8 cellular contexts compared by ENCODE assay signal in the genomic region with DNA sequence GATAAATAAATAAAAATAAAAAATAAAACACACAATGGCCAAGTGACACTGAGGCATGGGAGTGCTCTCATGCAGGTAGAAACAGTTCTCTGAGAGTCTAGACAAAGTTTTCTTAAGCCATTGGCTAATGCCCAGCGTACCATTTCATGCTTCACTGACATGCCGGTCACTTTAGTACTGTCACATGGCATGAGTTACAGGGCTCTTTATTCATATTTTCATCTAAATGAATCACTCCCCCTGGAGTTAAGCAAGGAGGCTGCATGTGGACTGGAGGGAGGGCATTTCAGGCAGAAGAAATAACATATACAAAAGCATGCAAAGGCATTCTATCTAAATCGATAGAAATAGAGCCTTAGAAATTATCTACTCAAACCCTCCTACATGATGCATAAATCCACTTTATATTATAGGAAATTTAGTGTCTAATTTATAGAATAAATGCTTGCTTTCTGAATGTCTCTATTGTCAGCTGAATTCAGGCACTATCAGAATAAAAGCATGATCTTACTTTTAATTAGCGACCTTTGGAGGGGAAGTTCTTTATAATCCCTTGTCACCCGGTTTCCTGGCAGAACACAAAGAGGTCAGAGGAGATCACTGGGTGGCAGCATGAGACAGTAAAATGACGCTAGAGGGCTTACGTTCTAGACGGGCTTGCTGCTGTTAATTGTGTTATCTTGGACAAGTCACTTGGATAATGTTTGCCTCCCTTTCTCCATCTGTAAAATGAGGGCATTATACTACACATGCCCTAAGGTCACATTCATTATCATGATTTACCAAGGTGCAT. TPM values are rescaled to one million over a fixed set of nuclear protein-coding genes. Genes with fewer than 3 reads are reported as not detected.
DNase-seq lines count a peak whose midpoint lies in the region; TF ChIP-seq lines count a peak whose summit lies in the region.

No MANE protein-coding gene starts in this region.

- H3K4me2 ChIP-seq in OCI-LY3 (ENCODE audit: low read length), result 0 out of 2 replicates have a peak overlapping the region, but pooled peaks have one; percentile 9
- H3K4me2 ChIP-seq in fibroblast of lung (ENCODE audit: extremely low read depth, insufficient read depth, low read length), result no peak overlapping the region

- H3K27me3 Mint-ChIP-seq in CD4-positive, alpha-beta memory T cell, result peaks cover 1 to 15% of the 10 kb centered on the region in 2 donors

- peak in 1 of 2 donors; percentile 15 for DNase-seq in fibroblast of lung (ENCODE audit: low read depth in 2 of 2)
- DNase-seq in CD4-positive, alpha-beta memory T cell, result no peak
- DNase-seq in activated effector memory CD4-positive, alpha-beta T cell treated with Interleukin-2 at 50 U/mL for 16 hours, result no peak
- no peak for DNase-seq in NCI-H2196 (lab: John Stamatoyannopoulos, UW; ENCODE audit: unreplicated experiment)
- no peak for DNase-seq in posterior vena cava (ENCODE audit: low spot score)

- H4K20me1 ChIP-seq in OCI-LY3 (ENCODE audit: insufficient read depth, low read length) (no peaks in the 10 kb centered on the region), fibroblast of lung (ENCODE audit: control insufficient read depth, extremely low read depth, insufficient read depth, low read length) (no peaks in the 10 kb centered on the region)

- POLR2A ChIA-PET in CD4-positive, alpha-beta memory T cell (lab: Charles Lee; ENCODE audit: partially characterized antibody), result no interaction called here

- no peaks in the 10 kb centered on the region for H3K4me1 Mint-ChIP-seq in CD4-positive, alpha-beta memory T cell

- H2AFZ ChIP-seq in OCI-LY3 (ENCODE audit: low read depth, low read length), result no peak overlapping the region
- no peak overlapping the region for H2AFZ ChIP-seq in fibroblast of lung (ENCODE audit: low read length)

- H3K4me3 ChIP-seq in OCI-LY3 (ENCODE audit: low read length) (no peak overlapping the region), fibroblast of lung (replicated peaks in 1 of 4; ENCODE audit: control extremely low read depth in 1 of 4, insufficient read depth in 1 of 4, low read depth in 3 of 4, low read length in 4 of 4) (no peak overlapping the region)
- no peak overlapping the region for H3K4me3 ChIP-seq in CD4-positive, alpha-beta memory T cell (ENCODE audit: low read length in 2 of 2)

- no peaks in the 10 kb centered on the region for H3K9me3 Mint-ChIP-seq in CD4-positive, alpha-beta memory T cell

- H3K36me3 ChIP-seq in OCI-LY3 (replicated peaks; ENCODE audit: low read depth, low read length), result no peaks in the 10 kb centered on the region
- no peaks in the 10 kb centered on the region for H3K36me3 ChIP-seq in fibroblast of lung (ENCODE audit: control insufficient read depth, insufficient read depth, low read length)
- no peaks in the 10 kb centered on the region for H3K36me3 ChIP-seq in CD4-positive, alpha-beta memory T cell (ENCODE audit: insufficient read depth, low read length)

- H3K27ac ChIP-seq in 22Rv1 (no peak overlapping the region), OCI-LY3 (ENCODE audit: low read length) (no peak overlapping the region), fibroblast of lung (ENCODE audit: insufficient read depth, low read length) (no peak overlapping the region)
- no peak overlapping the region for H3K27ac ChIP-seq in CD4-positive, alpha-beta memory T cell (ENCODE audit: low read depth, low read length)

- no peak overlapping the region for H3K27ac Mint-ChIP-seq in CD4-positive, alpha-beta memory T cell

- H3K9me3 ChIP-seq in OCI-LY3 (ENCODE audit: insufficient read depth, low read length) (no peaks in the 10 kb centered on the region), fibroblast of lung (ENCODE audit: control insufficient read depth, insufficient read depth, low read depth, low read length) (no peaks in the 10 kb centered on the region)
- H3K9me3 ChIP-seq in CD4-positive, alpha-beta memory T cell (ENCODE audit: control insufficient read depth in 1 of 2, low read length in 2 of 2), result no peaks in the 10 kb centered on the region

- TF ChIP-seq CTCF in 22Rv1 (IDR thresholded peaks at IDR 0.05) (peak; percentile 27; the same call in 1 of the 2 replicates), GM12873 (IDR thresholded peaks at IDR 0.05; ENCODE audit: insufficient read depth, low read depth, low read length, missing control alignments) (peak; percentile 42), OCI-LY3 (IDR thresholded peaks at IDR 0.05; ENCODE audit: low read depth, low read length) (peak; percentile 83), fibroblast of lung (conservative IDR thresholded peaks at IDR 0.05 in 1 of 2, IDR thresholded peaks at IDR 0.05 in 1 of 2; ENCODE audit: low read depth in 1 of 2, low read length in 2 of 2) (peak; percentile 29 to 35)

- H3K4me3 Mint-ChIP-seq in CD4-positive, alpha-beta memory T cell, result no peak overlapping the region

- H3K27me3 ChIP-seq in OCI-LY3 (ENCODE audit: low read depth, low read length) (peaks cover 3% of the 10 kb centered on the region; the same call in 1 of the 2 replicates), fibroblast of lung (ENCODE audit: control insufficient read depth, insufficient read depth, low read length) (peaks cover 4% of the 10 kb centered on the region)
- H3K27me3 ChIP-seq in CD4-positive, alpha-beta memory T cell (ENCODE audit: insufficient read depth, low read length), result no peaks in the 10 kb centered on the region

- intact Hi-C loops in CD4-positive, alpha-beta memory T cell (cut with micrococcal nuclease), result no loop called here
- intact Hi-C loops in posterior vena cava (cut with DNase I), result no loop called here

- peaks cover 6% of the 10 kb centered on the region for H3K4me1 ChIP-seq in OCI-LY3 (ENCODE audit: low read length)
- H3K4me1 ChIP-seq in fibroblast of lung (ENCODE audit: control insufficient read depth, extremely low read depth, insufficient read depth, low read length), result no peaks in the 10 kb centered on the region
- no peaks in the 10 kb centered on the region for H3K4me1 ChIP-seq in CD4-positive, alpha-beta memory T cell (ENCODE audit: insufficient read depth, low read length)

- CTCF ChIA-PET in CD4-positive, alpha-beta memory T cell (lab: Charles Lee; ENCODE audit: partially characterized antibody), result no interaction called here

- H3K79me2 ChIP-seq in OCI-LY3 (ENCODE audit: low read length) (no peaks in the 10 kb centered on the region), fibroblast of lung (ENCODE audit: control insufficient read depth, insufficient read depth, low read length) (no peaks in the 10 kb centered on the region)

- H3K9ac ChIP-seq in OCI-LY3 (ENCODE audit: low read length), result no peak overlapping the region
- no peak overlapping the region for H3K9ac ChIP-seq in fibroblast of lung (ENCODE audit: insufficient read depth, low read length)

- H3K36me3 Mint-ChIP-seq in CD4-positive, alpha-beta memory T cell, result no peaks in the 10 kb centered on the region

RNA-seq across cellular contexts. Expression of gene DYRK4, which starts 17.5 kb away (rescaled TPM):
- total RNA-seq in fibroblast of lung (57.0 and 63.1 TPM in 2 replicates), posterior vena cava (10 to 100 TPM; 26.9 to 37.5 TPM)
- 42.2 and 55.2 TPM in 2 replicates for polyA plus RNA-seq in fibroblast of lung
- 48.8 and 59.1 TPM in 2 replicates for polyA plus RNA-seq in fibroblast of lung (2012)
- 13.7 and 18.6 TPM in 2 replicates for polyA minus RNA-seq in fibroblast of lung (ENCODE audit: low replicate concordance)
- 10 to 100 TPM; 15.6 to 21.4 TPM for total RNA-seq in CD4-positive, alpha-beta memory T cell
- 10 to 100 TPM; 26.3 to 34.7 TPM for polyA plus RNA-seq in CD4-positive, alpha-beta memory T cell

RNA-seq across cellular contexts. Expression of gene RAD51AP1, which starts 40.8 kb away (rescaled TPM):
- 1.0 and 4.1 TPM in 2 replicates for total RNA-seq in fibroblast of lung
- 11.0 and 28.9 TPM in 2 replicates for polyA plus RNA-seq in fibroblast of lung
- 5.0 and 14.8 TPM in 2 replicates for polyA plus RNA-seq in fibroblast of lung (2012)
- polyA minus RNA-seq in fibroblast of lung (ENCODE audit: low replicate concordance), result 0.59 TPM in 1 of 2 replicates, not detected in the other
- total RNA-seq in CD4-positive, alpha-beta memory T cell, result 1 to 10 TPM in 1 of 2 experiments, under 1 TPM in 1; 0.58 to 1.5 TPM
- polyA plus RNA-seq in CD4-positive, alpha-beta memory T cell, result 1 to 10 TPM in 1 of 2 donors, under 1 TPM in 1; 0.62 to 2.9 TPM
- 1 to 10 TPM; 1.0 to 1.7 TPM for total RNA-seq in posterior vena cava

Comparison
In these comparisons a context has a peak if more than half of its experiments do, and no peak if none do; other contexts are left out.
1. CTCF ChIP-seq: peak in every context shown above with its lines; median percentile 83 in OCI-LY3; 42 in GM12873; 32 in fibroblast of lung; 27 in 22Rv1.